In the genomic region with DNA sequence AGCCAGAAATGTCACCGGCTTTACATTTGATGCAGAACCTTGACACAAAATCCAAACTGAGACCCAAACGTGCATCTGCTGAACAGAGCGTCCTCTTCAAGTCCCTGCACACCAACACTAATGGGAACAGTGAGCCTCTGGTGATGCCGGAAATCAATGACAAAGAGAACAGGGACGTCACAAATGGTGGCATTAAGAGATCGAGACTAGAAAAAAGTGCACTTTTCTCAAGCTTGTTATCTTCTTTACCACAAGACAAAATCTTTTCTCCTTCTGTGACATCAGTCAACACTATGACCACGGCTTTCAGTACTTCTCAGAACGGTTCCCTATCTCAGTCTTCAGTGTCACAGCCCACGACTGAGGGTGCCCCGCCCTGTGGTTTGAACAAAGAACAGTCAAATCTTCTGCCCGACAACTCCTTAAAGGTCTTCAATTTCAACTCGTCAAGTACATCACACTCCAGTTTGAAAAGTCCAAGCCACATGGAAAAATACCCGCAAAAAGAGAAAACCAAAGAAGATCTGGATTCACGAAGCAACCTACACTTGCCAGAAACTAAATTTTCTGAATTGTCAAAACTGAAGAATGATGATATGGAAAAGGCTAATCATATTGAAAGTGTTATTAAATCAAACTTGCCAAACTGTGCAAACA, we compare ENCODE assay signal across 8 cellular contexts.
DNase-seq lines count a peak whose midpoint lies in the region; ATAC-seq and TF ChIP-seq lines count a peak whose summit lies in the region.

No MANE protein-coding gene starts in this region.

- H3K27ac Mint-ChIP-seq in IgD-negative memory B cell (peak overlapping the region; percentile 93 to 98 (median 95)), immature natural killer cell (peak overlapping the region; percentile 92 to 99 (median 96)), Calu3 (ENCODE audit: unreplicated experiment) (no peak overlapping the region)
- peak overlapping the region; percentile 99 for H3K27ac Mint-ChIP-seq in activated CD8-positive, alpha-beta T cell treated with anti-CD3 and anti-CD28 coated beads for 36 hours

- H3K4me1 Mint-ChIP-seq in IgD-negative memory B cell (peaks cover 35 to 58% (median 36%) of the 10 kb centered on the region in 3 donors), immature natural killer cell (peaks cover 87 to 98% of the 10 kb centered on the region in 2 donors), Calu3 (ENCODE audit: low read depth, unreplicated experiment) (peaks cover 70% of the 10 kb centered on the region)
- H3K4me1 Mint-ChIP-seq in activated CD8-positive, alpha-beta T cell treated with anti-CD3 and anti-CD28 coated beads for 36 hours (ENCODE audit: low read depth), result peaks cover 64% of the 10 kb centered on the region

- no peak for TF ChIP-seq POLR2A in suprapubic skin (IDR thresholded peaks at IDR 0.05)

- TF ChIP-seq CTCF in activated CD8-positive, alpha-beta T cell treated with anti-CD3 and anti-CD28 coated beads for 36 hours (IDR thresholded peaks at IDR 0.05), result no peak
- no peak for TF ChIP-seq CTCF in suprapubic skin (IDR thresholded peaks at IDR 0.05)
- no peak for TF ChIP-seq CTCF in Calu3 (IDR thresholded peaks at IDR 0.05; ENCODE audit: unreplicated experiment)

- H3K4me3 Mint-ChIP-seq in IgD-negative memory B cell (peak overlapping the region; percentile 93 to 97 (median 94)), immature natural killer cell (peak overlapping the region; percentile 86 to 94 (median 90)), Calu3 (ENCODE audit: low read depth, unreplicated experiment) (no peak overlapping the region)
- peak overlapping the region; percentile 77 for H3K4me3 Mint-ChIP-seq in activated CD8-positive, alpha-beta T cell treated with anti-CD3 and anti-CD28 coated beads for 36 hours

- no peaks in the 10 kb centered on the region for H3K36me3 ChIP-seq in suprapubic skin

- POLR2A ChIA-PET in activated CD8-positive, alpha-beta T cell treated with anti-CD3 and anti-CD28 coated beads for 36 hours (lab: Charles Lee), result interaction anchor here (0.7 to 5.0 kb wide), 10 partner anchors 9 to 916 kb away, joined by 3 to 70 read pairs (median 6); no protein-coding TSS in a partner anchor

- no TSS peak for BruUV-seq in Calu3 (replicated peaks; lab: Mats Ljungman, UMichigan)

- no peaks in the 10 kb centered on the region for H3K9me3 Mint-ChIP-seq in IgD-negative memory B cell
- H3K9me3 Mint-ChIP-seq in activated CD8-positive, alpha-beta T cell treated with anti-CD3 and anti-CD28 coated beads for 36 hours, result no peaks in the 10 kb centered on the region
- no peaks in the 10 kb centered on the region for H3K9me3 Mint-ChIP-seq in immature natural killer cell
- H3K9me3 Mint-ChIP-seq in Calu3 (ENCODE audit: low read depth, unreplicated experiment), result no peaks in the 10 kb centered on the region

- H3K36me3 Mint-ChIP-seq in IgD-negative memory B cell (peaks cover 5% of the 10 kb centered on the region), immature natural killer cell (no peaks in the 10 kb centered on the region), Calu3 (ENCODE audit: insufficient read depth, unreplicated experiment) (peaks cover 32% of the 10 kb centered on the region)
- H3K36me3 Mint-ChIP-seq in activated CD8-positive, alpha-beta T cell treated with anti-CD3 and anti-CD28 coated beads for 36 hours (ENCODE audit: low read depth), result peaks cover 30% of the 10 kb centered on the region

- peak overlapping the region; percentile 75 for H3K27ac ChIP-seq in suprapubic skin

- ATAC-seq in GM21360 (IDR thresholded peaks at IDR 0.05; ENCODE audit: unreplicated experiment), result peak; percentile 58
- peak; percentile 70 for ATAC-seq in activated CD8-positive, alpha-beta T cell treated with anti-CD3 and anti-CD28 coated beads for 36 hours

- no peaks in the 10 kb centered on the region for H3K27me3 Mint-ChIP-seq in IgD-negative memory B cell
- H3K27me3 Mint-ChIP-seq in activated CD8-positive, alpha-beta T cell treated with anti-CD3 and anti-CD28 coated beads for 36 hours, result no peaks in the 10 kb centered on the region
- H3K27me3 Mint-ChIP-seq in immature natural killer cell (ENCODE audit: low read depth in 3 of 3), result peaks cover 15 to 26% (median 25%) of the 10 kb centered on the region in 3 donors
- H3K27me3 Mint-ChIP-seq in Calu3 (ENCODE audit: unreplicated experiment), result no peaks in the 10 kb centered on the region

- CTCF ChIA-PET in activated CD8-positive, alpha-beta T cell treated with anti-CD3 and anti-CD28 coated beads for 36 hours (lab: Charles Lee), result interaction anchor here (1.0 to 9.0 kb wide), 4 partner anchors 9 to 76 kb away, joined by 3 to 80 read pairs (median 14); no protein-coding TSS in a partner anchor
- CTCF ChIA-PET in Calu3 (lab: Charles Lee), result no interaction called here

- WGBS in suprapubic skin, result 73% methylated on average over 14 of the region's 14 CpGs

- no peaks in the 10 kb centered on the region for H3K9me3 ChIP-seq in suprapubic skin

- no peaks in the 10 kb centered on the region for H3K27me3 ChIP-seq in suprapubic skin

- peaks cover 67% of the 10 kb centered on the region for H3K4me1 ChIP-seq in suprapubic skin

- intact Hi-C loops in activated CD8-positive, alpha-beta T cell treated with anti-CD3 and anti-CD28 coated beads for 36 hours (cut with micrococcal nuclease), result loop anchor here (2.0 to 5.0 kb wide), 2 partner anchors 14 to 424 kb away; no protein-coding TSS in a partner anchor
- intact Hi-C loops in Calu3 (cut with micrococcal nuclease; ENCODE audit: unreplicated experiment), result no loop called here

- no peak for TF ChIP-seq EP300 in suprapubic skin (IDR thresholded peaks at IDR 0.05)

- no peak overlapping the region for H3K4me3 ChIP-seq in suprapubic skin

- DNase-seq in AML-193 (lab: John Stamatoyannopoulos, UW) (peak; percentile 47 to 62), immature natural killer cell (peak; percentile 84 to 90 (median 88)), suprapubic skin (ENCODE audit: low spot score in 2 of 2) (no peak), dedifferentiated amniotic fluid mesenchymal stem cell (ENCODE audit: extremely low spot score) (no peak), Calu3 (no peak)
- DNase-seq in activated CD8-positive, alpha-beta T cell treated with anti-CD3 and anti-CD28 coated beads for 36 hours, result peak; percentile 93

Comparison
In these comparisons a context has a peak if more than half of its experiments do, and no peak if none do; other contexts are left out.
1. DNase-seq: peak in AML-193 (2 of 2), activated CD8-positive, alpha-beta T cell treated with anti-CD3 and anti-CD28 coated beads for 36 hours (single experiment) and immature natural killer cell (3 of 3); none in suprapubic skin (0 of 2), dedifferentiated amniotic fluid mesenchymal stem cell (single experiment) and Calu3 (single experiment).